In genomic region chr14:23929822-23930294, GRCh38 we compare ENCODE assay signal across 1 cellular context.
TF ChIP-seq lines count a peak whose summit lies in the region.

No MANE protein-coding gene starts in this region.

TF ChIP-seq in K562, 482 proteins besides CTCF, POLR2A, EP300 and RAD21 (continued from another document):
- 0 out of 2 replicates have a peak, but pooled peaks have one; percentile 39 for TF ChIP-seq FOSL1 (tag; conservative IDR thresholded peaks at IDR 0.05)
- TF ChIP-seq KLF16 (IDR thresholded peaks at IDR 0.05): 0 out of 2 replicates have a peak, but pooled peaks have one; percentile 5
- TF ChIP-seq CREM (IDR thresholded peaks at IDR 0.05; ENCODE audit: low read depth): 0 out of 2 replicates have a peak, but pooled peaks have one; percentile 14
- peak; percentile 42; the same call in 1 of the 2 replicates for TF ChIP-seq ZBTB7A (IDR thresholded peaks at IDR 0.05; ENCODE audit: borderline replicate concordance, control insufficient read depth, low read depth, low read length)
- no peak for TF ChIP-seq CREB1 (IDR thresholded peaks at IDR 0.05)
- no peak for TF ChIP-seq CREB1 (CRISPR knock-in tag; IDR thresholded peaks at IDR 0.05)
- TF ChIP-seq MYC (IDR thresholded peaks at IDR 0.05; ENCODE audit: low read depth, low read length): 0 out of 2 replicates have a peak, but pooled peaks have one; percentile 19
- TF ChIP-seq MYC (CRISPR knock-in tag; IDR thresholded peaks at IDR 0.05; ENCODE audit: borderline replicate concordance, low read depth): no peak
- peak; percentile 38 for TF ChIP-seq ATF3 (IDR thresholded peaks at IDR 0.05)
- no peak for TF ChIP-seq ATF3 (CRISPR knock-in tag; conservative IDR thresholded peaks at IDR 0.05)
- TF ChIP-seq ZNF239 (CRISPR knock-in tag; IDR thresholded peaks at IDR 0.05): no peak
- no peak for TF ChIP-seq BDP1 (IDR thresholded peaks at IDR 0.05; ENCODE audit: insufficient read depth, insufficient read length)
